Comparison of ENCODE assay signal across 15 cellular contexts in genomic region chr11:78432956-78433355, GRCh38.
"Had no signal": no experiment of that assay in that cellular context is flagged by ENCODE, and none has a peak within 500 bp of the region (broad histone marks: within the 10 kb centered on the region; RNA-seq: fewer than 3 reads in every experiment).

No MANE protein-coding gene starts in this region.

- H3K4me1 ChIP-seq: adrenal gland, gastrocnemius medialis, right lobe of liver, testis had no signal

- DNase-seq: activated CD4-positive, alpha-beta memory T cell treated with anti-CD3 and anti-CD28 coated beads, Interleukin-2, amount 10 ng/mL, durations not matched to agents 7 days and 5 days; activated CD4-positive, alpha-beta T cell treated with anti-CD3 and anti-CD28 coated beads for 4 hours; activated T-cell treated with anti-CD3 and anti-CD28 coated beads, Interleukin-2, amount 50 U/mL, for 24 hours; cortex of kidney; effector CD4-positive, alpha-beta T cell; gastrocnemius medialis; islet precursor cell; right lobe of liver; stimulated activated naive CD8-positive, alpha-beta T cell treated with anti-CD3 and anti-CD28 coated beads, Interleukin-15, amount 100 ng/mL, for 72 hours; testis had no signal

- ATAC-seq: gastrocnemius medialis; natural killer cell treated with Interleukin-12 subunit alpha and Interleukin-12 subunit beta and Interleukin-15 and Interleukin-18, amount 100 ng/mL, for 72 hours; stimulated activated naive CD8-positive, alpha-beta T cell treated with anti-CD3 and anti-CD28 coated beads, Interleukin-15, amount 100 ng/mL, for 72 hours had no signal

- H3K4me1 Mint-ChIP-seq: central memory CD8-positive, alpha-beta T cell had no signal

- H3K36me3 ChIP-seq: adrenal gland, gastrocnemius medialis, right lobe of liver had no signal

- H3K27me3 ChIP-seq: adrenal gland, gastrocnemius medialis, right lobe of liver, testis had no signal

- H3K9me3 ChIP-seq: adrenal gland, gastrocnemius medialis, right lobe of liver, testis had no signal

- H3K27ac ChIP-seq: adrenal gland, gastrocnemius medialis, right lobe of liver, testis had no signal

- H3K27ac Mint-ChIP-seq: activated CD4-positive, alpha-beta memory T cell treated with anti-CD3 and anti-CD28 coated beads, Interleukin-2, amount 10 ng/mL, durations not matched to agents 7 days and 5 days; activated T-cell treated with anti-CD3 and anti-CD28 coated beads, Interleukin-2, amount 50 U/mL, for 24 hours; natural killer cell treated with Interleukin-12 subunit alpha and Interleukin-12 subunit beta and Interleukin-15 and Interleukin-18, amount 100 ng/mL, for 72 hours; progenitor cell of endocrine pancreas; stimulated activated naive CD8-positive, alpha-beta T cell treated with anti-CD3 and anti-CD28 coated beads, Interleukin-15, amount 100 ng/mL, for 72 hours; T-helper 1 cell treated with Interleukin-12 subunit alpha and Interleukin-12 subunit beta and Interleukin-4 antibody, amounts not matched to agents 30 μg/mL and 1 μg/mL, for 36 hours had no signal

- H3K36me3 Mint-ChIP-seq: natural killer cell treated with Interleukin-12 subunit alpha and Interleukin-12 subunit beta and Interleukin-15 and Interleukin-18, amount 100 ng/mL, for 72 hours had no signal

- H3K4me3 ChIP-seq: adrenal gland, gastrocnemius medialis, right lobe of liver, testis had no signal

- H3K27me3 Mint-ChIP-seq: activated CD4-positive, alpha-beta memory T cell treated with anti-CD3 and anti-CD28 coated beads, Interleukin-2, amount 10 ng/mL, durations not matched to agents 7 days and 5 days; activated T-cell treated with anti-CD3 and anti-CD28 coated beads, Interleukin-2, amount 50 U/mL, for 24 hours; central memory CD8-positive, alpha-beta T cell; natural killer cell treated with Interleukin-12 subunit alpha and Interleukin-12 subunit beta and Interleukin-15 and Interleukin-18, amount 100 ng/mL, for 72 hours; progenitor cell of endocrine pancreas; stimulated activated naive CD8-positive, alpha-beta T cell treated with anti-CD3 and anti-CD28 coated beads, Interleukin-15, amount 100 ng/mL, for 72 hours had no signal

- H3K9me3 Mint-ChIP-seq: activated CD4-positive, alpha-beta memory T cell treated with anti-CD3 and anti-CD28 coated beads, Interleukin-2, amount 10 ng/mL, durations not matched to agents 7 days and 5 days; activated T-cell treated with anti-CD3 and anti-CD28 coated beads, Interleukin-2, amount 50 U/mL, for 24 hours; central memory CD8-positive, alpha-beta T cell; natural killer cell treated with Interleukin-12 subunit alpha and Interleukin-12 subunit beta and Interleukin-15 and Interleukin-18, amount 100 ng/mL, for 72 hours; stimulated activated naive CD8-positive, alpha-beta T cell treated with anti-CD3 and anti-CD28 coated beads, Interleukin-15, amount 100 ng/mL, for 72 hours; T-helper 1 cell treated with Interleukin-12 subunit alpha and Interleukin-12 subunit beta and Interleukin-4 antibody, amounts not matched to agents 30 μg/mL and 1 μg/mL, for 36 hours had no signal

- H3K4me3 Mint-ChIP-seq: activated CD4-positive, alpha-beta memory T cell treated with anti-CD3 and anti-CD28 coated beads, Interleukin-2, amount 10 ng/mL, durations not matched to agents 7 days and 5 days; activated T-cell treated with anti-CD3 and anti-CD28 coated beads, Interleukin-2, amount 50 U/mL, for 24 hours; central memory CD8-positive, alpha-beta T cell; natural killer cell treated with Interleukin-12 subunit alpha and Interleukin-12 subunit beta and Interleukin-15 and Interleukin-18, amount 100 ng/mL, for 72 hours; stimulated activated naive CD8-positive, alpha-beta T cell treated with anti-CD3 and anti-CD28 coated beads, Interleukin-15, amount 100 ng/mL, for 72 hours; T-helper 1 cell treated with Interleukin-12 subunit alpha and Interleukin-12 subunit beta and Interleukin-4 antibody, amounts not matched to agents 30 μg/mL and 1 μg/mL, for 36 hours had no signal
